Comparison of ENCODE assay signal across 1 cellular context in the genomic region with DNA sequence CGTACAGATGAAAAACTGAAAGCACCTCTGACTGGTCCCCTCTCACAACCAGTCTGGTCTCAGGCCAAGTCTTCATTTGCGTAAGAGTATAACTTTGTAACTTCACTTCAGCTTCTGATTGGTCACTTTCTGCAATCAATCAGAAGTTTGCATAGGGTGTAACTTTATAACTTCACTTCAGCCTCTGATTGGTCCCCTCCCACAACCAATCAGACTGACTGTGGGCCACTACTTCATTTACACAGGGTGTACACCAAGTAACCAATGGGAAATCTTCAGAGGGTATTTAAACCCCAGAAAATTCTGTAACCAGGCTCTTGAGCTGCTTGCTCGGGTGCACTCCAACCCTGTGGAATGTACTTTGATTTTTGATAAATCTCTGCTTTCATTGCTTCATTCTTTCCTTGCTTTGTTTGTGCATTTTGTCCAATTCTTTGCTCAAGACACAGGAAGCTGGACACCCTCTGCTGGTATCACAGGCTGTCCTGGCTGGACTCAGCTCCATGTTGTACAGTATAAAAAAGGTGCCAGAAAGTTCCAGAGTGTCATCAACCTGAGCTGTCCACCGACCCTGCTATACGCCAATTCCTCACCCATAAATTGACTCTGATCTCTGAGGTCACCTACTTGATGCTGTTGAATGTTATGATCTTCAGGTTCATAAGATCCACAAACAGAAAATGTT.
TF ChIP-seq lines count a peak whose summit lies in the region.

No MANE protein-coding gene starts in this region.

TF ChIP-seq in HCT116, 20 proteins besides CTCF, POLR2A, EP300 and RAD21:
- no peak for TF ChIP-seq CBX3 (IDR thresholded peaks at IDR 0.05; ENCODE audit: low read depth)
